In genomic region chr7:29341156-29341555, GRCh38 we compare ENCODE assay signal across 22 cellular contexts.
"Had no signal": no experiment of that assay in that cellular context is flagged by ENCODE, and none has a peak within 500 bp of the region (broad histone marks: within the 10 kb centered on the region; RNA-seq: fewer than 3 reads in every experiment).

No MANE protein-coding gene starts in this region.

- H2AFZ ChIP-seq: neural progenitor cell had no signal

- H3K4me2 ChIP-seq: neural progenitor cell had no signal

- DNase-seq: activated gamma-delta T cell treated with Interleukin-2 at 50 U/mL for 16 hours; activated T-cell treated with anti-CD3 and anti-CD28 coated beads, Interleukin-2, amount 50 U/mL, for 1 hour; aorta; central memory CD4-positive, alpha-beta T cell; effector memory CD8-positive, alpha-beta T cell; esophagus squamous epithelium; heart left ventricle; left ventricle myocardium superior; mammary epithelial cell; naive thymus-derived CD8-positive, alpha-beta T cell; spleen; stimulated activated CD4-positive, alpha-beta T cell treated with anti-CD3 and anti-CD28 coated beads, Interleukin-4, amount 100 ng/mL, for 1 hour; stimulated activated naive CD4-positive, alpha-beta T cell; T1000; upper lobe of right lung had no signal

- H3K4me3 ChIP-seq: esophagus squamous epithelium, heart left ventricle, neural progenitor cell, prostate gland, spleen, thoracic aorta, upper lobe of right lung had no signal

- H3K36me3 Mint-ChIP-seq: activated naive CD4-positive, alpha-beta T cell treated with anti-CD3 and anti-CD28 coated beads, Interleukin-2, amount 50 U/mL, for 24 hours; brain; mesothelial cell of epicardium; naive thymus-derived CD8-positive, alpha-beta T cell; neural progenitor cell; WTC11 had no signal

- H3K27ac ChIP-seq: esophagus squamous epithelium, heart left ventricle, neural progenitor cell, prostate gland, spleen, thoracic aorta, upper lobe of right lung had no signal

- H3K4me3 Mint-ChIP-seq: activated naive CD4-positive, alpha-beta T cell treated with anti-CD3 and anti-CD28 coated beads, Interleukin-2, amount 50 U/mL, for 24 hours; brain; effector memory CD8-positive, alpha-beta T cell; mesothelial cell of epicardium; naive thymus-derived CD8-positive, alpha-beta T cell; neural progenitor cell; WTC11 had no signal

- ATAC-seq: effector memory CD8-positive, alpha-beta T cell; heart left ventricle; left ventricle myocardium superior; naive thymus-derived CD8-positive, alpha-beta T cell; upper lobe of right lung; WTC11 had no signal

- H3K9me3 Mint-ChIP-seq: activated naive CD4-positive, alpha-beta T cell treated with anti-CD3 and anti-CD28 coated beads, Interleukin-2, amount 50 U/mL, for 24 hours; brain; effector memory CD8-positive, alpha-beta T cell; mesothelial cell of epicardium; naive thymus-derived CD8-positive, alpha-beta T cell; neural progenitor cell; WTC11 had no signal

- H3K27me3 Mint-ChIP-seq: activated naive CD4-positive, alpha-beta T cell treated with anti-CD3 and anti-CD28 coated beads, Interleukin-2, amount 50 U/mL, for 24 hours; brain; effector memory CD8-positive, alpha-beta T cell; naive thymus-derived CD8-positive, alpha-beta T cell had no signal

- H3K27me3 ChIP-seq: esophagus squamous epithelium, heart left ventricle, neural progenitor cell, spleen, upper lobe of right lung had no signal

- H3K9me3 ChIP-seq: esophagus squamous epithelium, heart left ventricle, prostate gland, spleen, thoracic aorta, upper lobe of right lung had no signal

- H3K4me1 ChIP-seq: neural progenitor cell had no signal

- H3K9ac ChIP-seq: neural progenitor cell had no signal

- H3K27ac Mint-ChIP-seq: activated naive CD4-positive, alpha-beta T cell treated with anti-CD3 and anti-CD28 coated beads, Interleukin-2, amount 50 U/mL, for 24 hours; brain; mesothelial cell of epicardium; neural progenitor cell; WTC11 had no signal

- H3K36me3 ChIP-seq: esophagus squamous epithelium, neural progenitor cell, prostate gland, spleen, thoracic aorta, upper lobe of right lung had no signal
